In genomic region chr12:115235880-115236279, GRCh38 we compare ENCODE assay signal across 38 cellular contexts.
"Had no signal": no experiment of that assay in that cellular context is flagged by ENCODE, and none has a peak within 500 bp of the region (broad histone marks: within the 10 kb centered on the region; RNA-seq: fewer than 3 reads in every experiment).

No MANE protein-coding gene starts in this region.

- H3K27ac Mint-ChIP-seq: activated naive CD4-positive, alpha-beta T cell treated with anti-CD3 and anti-CD28 coated beads for 36 hours; activated naive CD4-positive, alpha-beta T cell treated with anti-CD3 and anti-CD28 coated beads, Interleukin-2, amount 10 ng/mL, durations not matched to agents 7 days and 5 days; activated naive CD4-positive, alpha-beta T cell treated with anti-CD3 and anti-CD28 coated beads, Interleukin-2, amount 50 U/mL, for 24 hours; activated naive CD4-positive, alpha-beta T cell treated with anti-CD3 and anti-CD28 coated beads, Interleukin-2, amount 50 U/mL, for 72 hours; activated naive CD8-positive, alpha-beta T cell; activated naive CD8-positive, alpha-beta T cell treated with anti-CD3 and anti-CD28 coated beads for 36 hours; activated naive CD8-positive, alpha-beta T cell treated with anti-CD3 and anti-CD28 coated beads, Interleukin-2, amount 10 ng/mL, durations not matched to agents 7 days and 5 days; activated naive CD8-positive, alpha-beta T cell treated with anti-CD3 and anti-CD28 coated beads, Interleukin-2, amount 50 U/mL, for 24 hours; activated T-cell treated with anti-CD3 and anti-CD28 coated beads, Interleukin-2, amount 50 U/mL, for 24 hours; activated T-cell treated with anti-CD3 and anti-CD28 coated beads, Interleukin-2, amount 50 U/mL, for 72 hours; activated T-helper 1 cell treated with anti-CD3 and anti-CD28 coated beads, Interleukin-12 subunit alpha, Interleukin-12 subunit beta, Interleukin-2, Interleukin-4 antibody, amounts not matched to agents 30 ng/mL and 10 ng/mL and 1 ng/mL, durations not matched to agents 14 hours and 24 hours and 36 hours; activated T-helper 17 cell treated with anti-CD3 and anti-CD28 coated beads, Interleukin-2, amount 50 U/mL, for 72 hours; activated T-helper 2 cell treated with anti-CD3 and anti-CD28 coated beads, Interferon-gamma antibody, Interleukin-2, Interleukin-4, amounts not matched to agents 10 μg/mL and 5 μg/mL and 100 μg/mL, durations not matched to agents 14 hours and 24 hours and 36 hours; brain had no signal

- H3K9me3 ChIP-seq: adrenal gland, ascending aorta, body of pancreas, breast epithelium had no signal

- H3K4me3 Mint-ChIP-seq: activated naive CD4-positive, alpha-beta T cell treated with anti-CD3 and anti-CD28 coated beads for 36 hours; activated naive CD4-positive, alpha-beta T cell treated with anti-CD3 and anti-CD28 coated beads, Interleukin-2, amount 10 ng/mL, durations not matched to agents 7 days and 5 days; activated naive CD4-positive, alpha-beta T cell treated with anti-CD3 and anti-CD28 coated beads, Interleukin-2, amount 50 U/mL, for 24 hours; activated naive CD8-positive, alpha-beta T cell; activated naive CD8-positive, alpha-beta T cell treated with anti-CD3 and anti-CD28 coated beads for 36 hours; activated naive CD8-positive, alpha-beta T cell treated with anti-CD3 and anti-CD28 coated beads, Interleukin-2, amount 10 ng/mL, durations not matched to agents 7 days and 5 days; activated naive CD8-positive, alpha-beta T cell treated with anti-CD3 and anti-CD28 coated beads, Interleukin-2, amount 50 U/mL, for 24 hours; activated T-cell treated with anti-CD3 and anti-CD28 coated beads, Interleukin-2, amount 50 U/mL, for 24 hours; activated T-cell treated with anti-CD3 and anti-CD28 coated beads, Interleukin-2, amount 50 U/mL, for 4 hours; activated T-cell treated with anti-CD3 and anti-CD28 coated beads, Interleukin-2, amount 50 U/mL, for 72 hours; activated T-helper 1 cell treated with anti-CD3 and anti-CD28 coated beads, Interleukin-12 subunit alpha, Interleukin-12 subunit beta, Interleukin-2, Interleukin-4 antibody, amounts not matched to agents 30 ng/mL and 10 ng/mL and 1 ng/mL, durations not matched to agents 14 hours and 24 hours and 36 hours; activated T-helper 17 cell treated with anti-CD3 and anti-CD28 coated beads, Interleukin-2, amount 50 U/mL, for 72 hours; brain; central memory CD8-positive, alpha-beta T cell had no signal

- H3K4me1 ChIP-seq: adrenal gland, ascending aorta, body of pancreas, breast epithelium had no signal

- H3K4me1 Mint-ChIP-seq: activated naive CD4-positive, alpha-beta T cell treated with anti-CD3 and anti-CD28 coated beads, Interleukin-2, amount 10 ng/mL, durations not matched to agents 7 days and 5 days; activated naive CD4-positive, alpha-beta T cell treated with anti-CD3 and anti-CD28 coated beads, Interleukin-2, amount 50 U/mL, for 24 hours; activated naive CD8-positive, alpha-beta T cell treated with anti-CD3 and anti-CD28 coated beads for 36 hours; activated naive CD8-positive, alpha-beta T cell treated with anti-CD3 and anti-CD28 coated beads, Interleukin-2, amount 10 ng/mL, durations not matched to agents 7 days and 5 days; activated naive CD8-positive, alpha-beta T cell treated with anti-CD3 and anti-CD28 coated beads, Interleukin-2, amount 50 U/mL, for 24 hours; activated T-helper 17 cell treated with anti-CD3 and anti-CD28 coated beads, Interleukin-2, amount 50 U/mL, for 72 hours; brain; central memory CD8-positive, alpha-beta T cell had no signal

- H3K36me3 ChIP-seq: adrenal gland, ascending aorta, brain microvascular endothelial cell, breast epithelium, cardiac muscle cell had no signal

- ATAC-seq: activated naive CD4-positive, alpha-beta T cell treated with anti-CD3 and anti-CD28 coated beads, Interleukin-2, amount 50 U/mL, for 72 hours; activated naive CD8-positive, alpha-beta T cell treated with anti-CD3 and anti-CD28 coated beads, Interleukin-2, amount 50 U/mL, for 24 hours; activated T-cell treated with anti-CD3 and anti-CD28 coated beads, Interleukin-2, amount 50 U/mL, for 4 hours; activated T-cell treated with anti-CD3 and anti-CD28 coated beads, Interleukin-2, amount 50 U/mL, for 72 hours; activated T-helper 17 cell treated with anti-CD3 and anti-CD28 coated beads, Interleukin-2, amount 50 U/mL, for 72 hours; body of pancreas had no signal

- H3K27me3 ChIP-seq: adrenal gland, ascending aorta, body of pancreas, brain microvascular endothelial cell, breast epithelium, cardiac muscle cell had no signal

- DNase-seq: activated effector memory CD4-positive, alpha-beta T cell treated with anti-CD3 and anti-CD28 coated beads, Interleukin-2, amount 50 U/mL, for 16 hours; activated effector memory CD4-positive, alpha-beta T cell treated with Interleukin-2 at 50 U/mL for 16 hours; activated gamma-delta T cell; activated gamma-delta T cell treated with Interleukin-2 at 50 U/mL for 16 hours; activated naive CD4-positive, alpha-beta T cell; activated naive CD4-positive, alpha-beta T cell treated with anti-CD3 and anti-CD28 coated beads for 36 hours; activated naive CD4-positive, alpha-beta T cell treated with anti-CD3 and anti-CD28 coated beads, Interleukin-2, amount 10 ng/mL, durations not matched to agents 7 days and 5 days; activated naive CD4-positive, alpha-beta T cell treated with anti-CD3 and anti-CD28 coated beads, Interleukin-2, amount 50 U/mL, for 16 hours; activated naive CD4-positive, alpha-beta T cell treated with Interleukin-2 at 50 U/mL for 16 hours; activated naive CD8-positive, alpha-beta T cell treated with anti-CD3 and anti-CD28 coated beads for 36 hours; activated naive CD8-positive, alpha-beta T cell treated with anti-CD3 and anti-CD28 coated beads, Interleukin-2, amount 10 ng/mL, durations not matched to agents 7 days and 5 days; activated naive CD8-positive, alpha-beta T cell treated with anti-CD3 and anti-CD28 coated beads, Interleukin-2, amount 50 U/mL, for 24 hours; activated T-cell treated with anti-CD3 and anti-CD28 coated beads, Interleukin-2, amount 50 U/mL, for 1 hour; activated T-cell treated with anti-CD3 and anti-CD28 coated beads, Interleukin-2, amount 50 U/mL, for 24 hours; activated T-cell treated with anti-CD3 and anti-CD28 coated beads, Interleukin-2, amount 50 U/mL, for 4 hours; activated T-cell treated with anti-CD3 and anti-CD28 coated beads, Interleukin-2, amount 50 U/mL, for 48 hours; activated T-cell treated with anti-CD3 and anti-CD28 coated beads, Interleukin-2, amount 50 U/mL, for 72 hours; adrenal gland; amniotic stem cell; amygdala; anterior cingulate cortex; aorta; body of pancreas; brain microvascular endothelial cell; caudate nucleus; central memory CD4-positive, alpha-beta T cell; cerebellar nuclear complex had no signal

- H3K27ac ChIP-seq: adrenal gland, ascending aorta, body of pancreas, brain microvascular endothelial cell, breast epithelium, cardiac muscle cell had no signal

- H3K27me3 Mint-ChIP-seq: activated naive CD4-positive, alpha-beta T cell treated with anti-CD3 and anti-CD28 coated beads, Interleukin-2, amount 10 ng/mL, durations not matched to agents 7 days and 5 days; activated naive CD4-positive, alpha-beta T cell treated with anti-CD3 and anti-CD28 coated beads, Interleukin-2, amount 50 U/mL, for 24 hours; activated naive CD8-positive, alpha-beta T cell treated with anti-CD3 and anti-CD28 coated beads for 36 hours; activated naive CD8-positive, alpha-beta T cell treated with anti-CD3 and anti-CD28 coated beads, Interleukin-2, amount 10 ng/mL, durations not matched to agents 7 days and 5 days; activated naive CD8-positive, alpha-beta T cell treated with anti-CD3 and anti-CD28 coated beads, Interleukin-2, amount 50 U/mL, for 24 hours; activated T-cell treated with anti-CD3 and anti-CD28 coated beads, Interleukin-2, amount 50 U/mL, for 24 hours; activated T-helper 17 cell treated with anti-CD3 and anti-CD28 coated beads, Interleukin-2, amount 50 U/mL, for 72 hours; central memory CD8-positive, alpha-beta T cell had no signal

- H3K36me3 Mint-ChIP-seq: activated naive CD4-positive, alpha-beta T cell treated with anti-CD3 and anti-CD28 coated beads, Interleukin-2, amount 10 ng/mL, durations not matched to agents 7 days and 5 days; activated naive CD4-positive, alpha-beta T cell treated with anti-CD3 and anti-CD28 coated beads, Interleukin-2, amount 50 U/mL, for 24 hours; activated naive CD4-positive, alpha-beta T cell treated with anti-CD3 and anti-CD28 coated beads, Interleukin-2, amount 50 U/mL, for 72 hours; activated naive CD8-positive, alpha-beta T cell; activated naive CD8-positive, alpha-beta T cell treated with anti-CD3 and anti-CD28 coated beads for 36 hours; activated naive CD8-positive, alpha-beta T cell treated with anti-CD3 and anti-CD28 coated beads, Interleukin-2, amount 10 ng/mL, durations not matched to agents 7 days and 5 days; brain had no signal

- H3K9me3 Mint-ChIP-seq: activated naive CD4-positive, alpha-beta T cell treated with anti-CD3 and anti-CD28 coated beads for 36 hours; activated naive CD4-positive, alpha-beta T cell treated with anti-CD3 and anti-CD28 coated beads, Interleukin-2, amount 10 ng/mL, durations not matched to agents 7 days and 5 days; activated naive CD8-positive, alpha-beta T cell treated with anti-CD3 and anti-CD28 coated beads for 36 hours; activated T-helper 1 cell treated with anti-CD3 and anti-CD28 coated beads, Interleukin-12 subunit alpha, Interleukin-12 subunit beta, Interleukin-2, Interleukin-4 antibody, amounts not matched to agents 30 ng/mL and 10 ng/mL and 1 ng/mL, durations not matched to agents 14 hours and 24 hours and 36 hours; activated T-helper 2 cell treated with anti-CD3 and anti-CD28 coated beads, Interferon-gamma antibody, Interleukin-2, Interleukin-4, amounts not matched to agents 10 μg/mL and 5 μg/mL and 100 μg/mL, durations not matched to agents 14 hours and 24 hours and 36 hours had no signal

- H3K4me3 ChIP-seq: adrenal gland, ascending aorta, body of pancreas, breast epithelium, cardiac muscle cell had no signal
